ENCODE assay signal across 1 cellular context in the genomic region with DNA sequence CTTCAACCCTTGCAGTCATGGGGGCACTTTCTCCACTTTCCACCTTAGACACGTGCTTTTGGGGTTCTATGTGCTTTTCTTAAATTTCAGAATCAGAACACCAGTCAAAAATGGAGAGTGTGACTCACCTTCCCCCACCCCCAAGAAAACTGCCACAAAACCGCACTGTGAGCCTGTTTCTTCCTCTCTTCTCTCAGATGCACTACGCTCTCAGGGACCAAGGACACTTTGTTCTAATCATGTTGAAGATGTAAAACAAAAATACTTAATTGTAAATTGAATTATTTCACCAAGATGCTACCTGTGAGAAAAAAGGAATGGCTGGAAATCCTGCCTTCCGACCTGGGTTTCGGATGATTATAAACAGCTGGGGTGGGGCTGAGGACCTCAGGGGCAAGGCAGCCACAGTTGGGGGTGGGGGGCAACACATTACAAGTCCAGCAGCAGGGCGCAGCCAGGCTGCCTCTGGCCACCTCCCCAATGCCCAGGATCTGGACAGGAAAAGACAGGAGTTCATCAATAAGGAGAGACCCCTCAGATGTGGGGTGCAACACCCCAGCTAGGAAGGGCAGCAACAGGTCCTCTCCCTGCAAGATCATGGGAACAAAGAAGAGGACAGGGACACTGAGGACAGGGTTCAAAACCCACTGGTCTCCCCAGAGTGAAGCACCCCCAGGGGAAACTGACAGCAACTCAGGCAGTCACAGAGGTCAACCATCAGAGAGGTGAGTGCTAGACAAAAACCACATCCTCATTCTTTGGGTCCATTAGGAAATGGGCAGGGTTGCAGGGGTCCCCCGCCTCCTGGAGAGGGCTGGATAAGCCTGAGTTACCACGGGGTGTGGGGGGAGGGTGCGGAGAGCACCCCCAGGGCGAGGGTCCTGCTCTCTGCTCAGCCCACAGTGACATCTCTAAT.
A peak's percentile ranks its signal among the peaks of the same experiment; 100 is the strongest.
TF ChIP-seq lines count a peak whose summit lies in the region.

No MANE protein-coding gene starts in this region.

TF ChIP-seq in GM12878, 131 proteins besides CTCF, POLR2A, EP300 and RAD21 (continued from another document and continues in another):
- TF ChIP-seq, protein P1, sequence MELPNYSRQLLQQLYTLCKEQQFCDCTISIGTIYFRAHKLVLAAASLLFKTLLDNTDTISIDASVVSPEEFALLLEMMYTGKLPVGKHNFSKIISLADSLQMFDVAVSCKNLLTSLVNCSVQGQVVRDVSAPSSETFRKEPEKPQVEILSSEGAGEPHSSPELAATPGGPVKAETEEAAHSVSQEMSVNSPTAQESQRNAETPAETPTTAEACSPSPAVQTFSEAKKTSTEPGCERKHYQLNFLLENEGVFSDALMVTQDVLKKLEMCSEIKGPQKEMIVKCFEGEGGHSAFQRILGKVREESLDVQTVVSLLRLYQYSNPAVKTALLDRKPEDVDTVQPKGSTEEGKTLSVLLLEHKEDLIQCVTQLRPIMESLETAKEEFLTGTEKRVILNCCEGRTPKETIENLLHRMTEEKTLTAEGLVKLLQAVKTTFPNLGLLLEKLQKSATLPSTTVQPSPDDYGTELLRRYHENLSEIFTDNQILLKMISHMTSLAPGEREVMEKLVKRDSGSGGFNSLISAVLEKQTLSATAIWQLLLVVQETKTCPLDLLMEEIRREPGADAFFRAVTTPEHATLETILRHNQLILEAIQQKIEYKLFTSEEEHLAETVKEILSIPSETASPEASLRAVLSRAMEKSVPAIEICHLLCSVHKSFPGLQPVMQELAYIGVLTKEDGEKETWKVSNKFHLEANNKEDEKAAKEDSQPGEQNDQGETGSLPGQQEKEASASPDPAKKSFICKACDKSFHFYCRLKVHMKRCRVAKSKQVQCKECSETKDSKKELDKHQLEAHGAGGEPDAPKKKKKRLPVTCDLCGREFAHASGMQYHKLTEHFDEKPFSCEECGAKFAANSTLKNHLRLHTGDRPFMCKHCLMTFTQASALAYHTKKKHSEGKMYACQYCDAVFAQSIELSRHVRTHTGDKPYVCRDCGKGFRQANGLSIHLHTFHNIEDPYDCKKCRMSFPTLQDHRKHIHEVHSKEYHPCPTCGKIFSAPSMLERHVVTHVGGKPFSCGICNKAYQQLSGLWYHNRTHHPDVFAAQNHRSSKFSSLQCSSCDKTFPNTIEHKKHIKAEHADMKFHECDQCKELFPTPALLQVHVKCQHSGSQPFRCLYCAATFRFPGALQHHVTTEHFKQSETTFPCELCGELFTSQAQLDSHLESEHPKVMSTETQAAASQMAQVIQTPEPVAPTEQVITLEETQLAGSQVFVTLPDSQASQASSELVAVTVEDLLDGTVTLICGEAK (IDR thresholded peaks at IDR 0.05; ENCODE audit: borderline replicate concordance): no peak
- peak; percentile 76; the same call in 1 of the 2 replicates for TF ChIP-seq RB1 (IDR thresholded peaks at IDR 0.05; ENCODE audit: borderline replicate concordance)
- peak; percentile 84; the same call in 1 of the 2 replicates for TF ChIP-seq FOXM1 (IDR thresholded peaks at IDR 0.05; ENCODE audit: low read depth, low read length)
- TF ChIP-seq RFX5 (IDR thresholded peaks at IDR 0.05; ENCODE audit: low read depth, low read length): no peak
- TF ChIP-seq TCF12 (IDR thresholded peaks at IDR 0.05; ENCODE audit: low read depth, low read length): peak; percentile 23; the same call in 1 of the 2 replicates
- peak; percentile 44; the same call in 1 of the 3 replicates for TF ChIP-seq POU2F2 (IDR thresholded peaks at IDR 0.05; ENCODE audit: borderline replicate concordance, low read depth, low read length)
- peak; percentile 74; the same call in 1 of the 2 replicates for TF ChIP-seq PAX5 (IDR thresholded peaks at IDR 0.05; ENCODE audit: borderline replicate concordance, low read depth, low read length)
- TF ChIP-seq GATAD2B (conservative IDR thresholded peaks at IDR 0.05; ENCODE audit: low read depth): peak; percentile 92
- TF ChIP-seq MYB (IDR thresholded peaks at IDR 0.05; ENCODE audit: borderline replicate concordance, low read depth, low read length): 0 out of 2 replicates have a peak, but pooled peaks have one; percentile 73
- TF ChIP-seq, protein P2, sequence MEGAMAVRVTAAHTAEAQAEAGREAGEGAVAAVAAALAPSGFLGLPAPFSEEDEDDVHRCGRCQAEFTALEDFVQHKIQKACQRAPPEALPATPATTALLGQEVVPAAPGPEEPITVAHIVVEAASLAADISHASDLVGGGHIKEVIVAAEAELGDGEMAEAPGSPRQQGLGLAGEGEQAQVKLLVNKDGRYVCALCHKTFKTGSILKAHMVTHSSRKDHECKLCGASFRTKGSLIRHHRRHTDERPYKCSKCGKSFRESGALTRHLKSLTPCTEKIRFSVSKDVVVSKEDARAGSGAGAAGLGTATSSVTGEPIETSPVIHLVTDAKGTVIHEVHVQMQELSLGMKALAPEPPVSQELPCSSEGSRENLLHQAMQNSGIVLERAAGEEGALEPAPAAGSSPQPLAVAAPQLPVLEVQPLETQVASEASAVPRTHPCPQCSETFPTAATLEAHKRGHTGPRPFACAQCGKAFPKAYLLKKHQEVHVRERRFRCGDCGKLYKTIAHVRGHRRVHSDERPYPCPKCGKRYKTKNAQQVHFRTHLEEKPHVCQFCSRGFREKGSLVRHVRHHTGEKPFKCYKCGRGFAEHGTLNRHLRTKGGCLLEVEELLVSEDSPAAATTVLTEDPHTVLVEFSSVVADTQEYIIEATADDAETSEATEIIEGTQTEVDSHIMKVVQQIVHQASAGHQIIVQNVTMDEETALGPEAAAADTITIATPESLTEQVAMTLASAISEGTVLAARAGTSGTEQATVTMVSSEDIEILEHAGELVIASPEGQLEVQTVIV (IDR thresholded peaks at IDR 0.05; ENCODE audit: borderline replicate concordance, partially characterized antibody): no peak
- TF ChIP-seq, protein P3, sequence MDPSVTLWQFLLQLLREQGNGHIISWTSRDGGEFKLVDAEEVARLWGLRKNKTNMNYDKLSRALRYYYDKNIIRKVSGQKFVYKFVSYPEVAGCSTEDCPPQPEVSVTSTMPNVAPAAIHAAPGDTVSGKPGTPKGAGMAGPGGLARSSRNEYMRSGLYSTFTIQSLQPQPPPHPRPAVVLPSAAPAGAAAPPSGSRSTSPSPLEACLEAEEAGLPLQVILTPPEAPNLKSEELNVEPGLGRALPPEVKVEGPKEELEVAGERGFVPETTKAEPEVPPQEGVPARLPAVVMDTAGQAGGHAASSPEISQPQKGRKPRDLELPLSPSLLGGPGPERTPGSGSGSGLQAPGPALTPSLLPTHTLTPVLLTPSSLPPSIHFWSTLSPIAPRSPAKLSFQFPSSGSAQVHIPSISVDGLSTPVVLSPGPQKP (IDR thresholded peaks at IDR 0.05; ENCODE audit: low read depth, low read length): no peak
- TF ChIP-seq PAX8 (IDR thresholded peaks at IDR 0.05): no peak
- TF ChIP-seq, protein P4, sequence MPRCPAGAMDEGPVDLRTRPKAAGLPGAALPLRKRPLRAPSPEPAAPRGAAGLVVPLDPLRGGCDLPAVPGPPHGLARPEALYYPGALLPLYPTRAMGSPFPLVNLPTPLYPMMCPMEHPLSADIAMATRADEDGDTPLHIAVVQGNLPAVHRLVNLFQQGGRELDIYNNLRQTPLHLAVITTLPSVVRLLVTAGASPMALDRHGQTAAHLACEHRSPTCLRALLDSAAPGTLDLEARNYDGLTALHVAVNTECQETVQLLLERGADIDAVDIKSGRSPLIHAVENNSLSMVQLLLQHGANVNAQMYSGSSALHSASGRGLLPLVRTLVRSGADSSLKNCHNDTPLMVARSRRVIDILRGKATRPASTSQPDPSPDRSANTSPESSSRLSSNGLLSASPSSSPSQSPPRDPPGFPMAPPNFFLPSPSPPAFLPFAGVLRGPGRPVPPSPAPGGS (IDR thresholded peaks at IDR 0.05; ENCODE audit: borderline replicate concordance, insufficient read depth, low read depth, low read length, poor library complexity, severe bottlenecking): peak; percentile 76
- TF ChIP-seq LARP7 (IDR thresholded peaks at IDR 0.05): no peak
- TF ChIP-seq, protein P5, sequence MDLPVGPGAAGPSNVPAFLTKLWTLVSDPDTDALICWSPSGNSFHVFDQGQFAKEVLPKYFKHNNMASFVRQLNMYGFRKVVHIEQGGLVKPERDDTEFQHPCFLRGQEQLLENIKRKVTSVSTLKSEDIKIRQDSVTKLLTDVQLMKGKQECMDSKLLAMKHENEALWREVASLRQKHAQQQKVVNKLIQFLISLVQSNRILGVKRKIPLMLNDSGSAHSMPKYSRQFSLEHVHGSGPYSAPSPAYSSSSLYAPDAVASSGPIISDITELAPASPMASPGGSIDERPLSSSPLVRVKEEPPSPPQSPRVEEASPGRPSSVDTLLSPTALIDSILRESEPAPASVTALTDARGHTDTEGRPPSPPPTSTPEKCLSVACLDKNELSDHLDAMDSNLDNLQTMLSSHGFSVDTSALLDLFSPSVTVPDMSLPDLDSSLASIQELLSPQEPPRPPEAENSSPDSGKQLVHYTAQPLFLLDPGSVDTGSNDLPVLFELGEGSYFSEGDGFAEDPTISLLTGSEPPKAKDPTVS (IDR thresholded peaks at IDR 0.05; ENCODE audit: low read depth, low read length): no peak
- no peak for TF ChIP-seq TCF7 (IDR thresholded peaks at IDR 0.05; ENCODE audit: borderline replicate concordance)
- TF ChIP-seq, protein P6, sequence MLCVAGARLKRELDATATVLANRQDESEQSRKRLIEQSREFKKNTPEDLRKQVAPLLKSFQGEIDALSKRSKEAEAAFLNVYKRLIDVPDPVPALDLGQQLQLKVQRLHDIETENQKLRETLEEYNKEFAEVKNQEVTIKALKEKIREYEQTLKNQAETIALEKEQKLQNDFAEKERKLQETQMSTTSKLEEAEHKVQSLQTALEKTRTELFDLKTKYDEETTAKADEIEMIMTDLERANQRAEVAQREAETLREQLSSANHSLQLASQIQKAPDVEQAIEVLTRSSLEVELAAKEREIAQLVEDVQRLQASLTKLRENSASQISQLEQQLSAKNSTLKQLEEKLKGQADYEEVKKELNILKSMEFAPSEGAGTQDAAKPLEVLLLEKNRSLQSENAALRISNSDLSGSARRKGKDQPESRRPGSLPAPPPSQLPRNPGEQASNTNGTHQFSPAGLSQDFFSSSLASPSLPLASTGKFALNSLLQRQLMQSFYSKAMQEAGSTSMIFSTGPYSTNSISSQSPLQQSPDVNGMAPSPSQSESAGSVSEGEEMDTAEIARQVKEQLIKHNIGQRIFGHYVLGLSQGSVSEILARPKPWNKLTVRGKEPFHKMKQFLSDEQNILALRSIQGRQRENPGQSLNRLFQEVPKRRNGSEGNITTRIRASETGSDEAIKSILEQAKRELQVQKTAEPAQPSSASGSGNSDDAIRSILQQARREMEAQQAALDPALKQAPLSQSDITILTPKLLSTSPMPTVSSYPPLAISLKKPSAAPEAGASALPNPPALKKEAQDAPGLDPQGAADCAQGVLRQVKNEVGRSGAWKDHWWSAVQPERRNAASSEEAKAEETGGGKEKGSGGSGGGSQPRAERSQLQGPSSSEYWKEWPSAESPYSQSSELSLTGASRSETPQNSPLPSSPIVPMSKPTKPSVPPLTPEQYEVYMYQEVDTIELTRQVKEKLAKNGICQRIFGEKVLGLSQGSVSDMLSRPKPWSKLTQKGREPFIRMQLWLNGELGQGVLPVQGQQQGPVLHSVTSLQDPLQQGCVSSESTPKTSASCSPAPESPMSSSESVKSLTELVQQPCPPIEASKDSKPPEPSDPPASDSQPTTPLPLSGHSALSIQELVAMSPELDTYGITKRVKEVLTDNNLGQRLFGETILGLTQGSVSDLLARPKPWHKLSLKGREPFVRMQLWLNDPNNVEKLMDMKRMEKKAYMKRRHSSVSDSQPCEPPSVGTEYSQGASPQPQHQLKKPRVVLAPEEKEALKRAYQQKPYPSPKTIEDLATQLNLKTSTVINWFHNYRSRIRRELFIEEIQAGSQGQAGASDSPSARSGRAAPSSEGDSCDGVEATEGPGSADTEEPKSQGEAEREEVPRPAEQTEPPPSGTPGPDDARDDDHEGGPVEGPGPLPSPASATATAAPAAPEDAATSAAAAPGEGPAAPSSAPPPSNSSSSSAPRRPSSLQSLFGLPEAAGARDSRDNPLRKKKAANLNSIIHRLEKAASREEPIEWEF (IDR thresholded peaks at IDR 0.05; ENCODE audit: insufficient replicate concordance, low read depth, low read length): peak; percentile 89
- TF ChIP-seq, protein P7, sequence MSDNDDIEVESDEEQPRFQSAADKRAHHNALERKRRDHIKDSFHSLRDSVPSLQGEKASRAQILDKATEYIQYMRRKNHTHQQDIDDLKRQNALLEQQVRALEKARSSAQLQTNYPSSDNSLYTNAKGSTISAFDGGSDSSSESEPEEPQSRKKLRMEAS (IDR thresholded peaks at IDR 0.05; ENCODE audit: low read depth, low read length): peak; percentile 49; the same call in 1 of the 2 replicates
- TF ChIP-seq, protein P8, sequence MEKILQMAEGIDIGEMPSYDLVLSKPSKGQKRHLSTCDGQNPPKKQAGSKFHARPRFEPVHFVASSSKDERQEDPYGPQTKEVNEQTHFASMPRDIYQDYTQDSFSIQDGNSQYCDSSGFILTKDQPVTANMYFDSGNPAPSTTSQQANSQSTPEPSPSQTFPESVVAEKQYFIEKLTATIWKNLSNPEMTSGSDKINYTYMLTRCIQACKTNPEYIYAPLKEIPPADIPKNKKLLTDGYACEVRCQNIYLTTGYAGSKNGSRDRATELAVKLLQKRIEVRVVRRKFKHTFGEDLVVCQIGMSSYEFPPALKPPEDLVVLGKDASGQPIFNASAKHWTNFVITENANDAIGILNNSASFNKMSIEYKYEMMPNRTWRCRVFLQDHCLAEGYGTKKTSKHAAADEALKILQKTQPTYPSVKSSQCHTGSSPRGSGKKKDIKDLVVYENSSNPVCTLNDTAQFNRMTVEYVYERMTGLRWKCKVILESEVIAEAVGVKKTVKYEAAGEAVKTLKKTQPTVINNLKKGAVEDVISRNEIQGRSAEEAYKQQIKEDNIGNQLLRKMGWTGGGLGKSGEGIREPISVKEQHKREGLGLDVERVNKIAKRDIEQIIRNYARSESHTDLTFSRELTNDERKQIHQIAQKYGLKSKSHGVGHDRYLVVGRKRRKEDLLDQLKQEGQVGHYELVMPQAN (conservative IDR thresholded peaks at IDR 0.05): no peak
- TF ChIP-seq IKZF2 (IDR thresholded peaks at IDR 0.05): peak; percentile 67 to 75
- TF ChIP-seq TCF3 (IDR thresholded peaks at IDR 0.05; ENCODE audit: borderline replicate concordance, insufficient read depth, low read depth, low read length): 0 out of 2 replicates have a peak, but pooled peaks have one; percentile 49
- TF ChIP-seq KDM1A (IDR thresholded peaks at IDR 0.05; ENCODE audit: borderline replicate concordance): no peak
- TF ChIP-seq, protein P9, sequence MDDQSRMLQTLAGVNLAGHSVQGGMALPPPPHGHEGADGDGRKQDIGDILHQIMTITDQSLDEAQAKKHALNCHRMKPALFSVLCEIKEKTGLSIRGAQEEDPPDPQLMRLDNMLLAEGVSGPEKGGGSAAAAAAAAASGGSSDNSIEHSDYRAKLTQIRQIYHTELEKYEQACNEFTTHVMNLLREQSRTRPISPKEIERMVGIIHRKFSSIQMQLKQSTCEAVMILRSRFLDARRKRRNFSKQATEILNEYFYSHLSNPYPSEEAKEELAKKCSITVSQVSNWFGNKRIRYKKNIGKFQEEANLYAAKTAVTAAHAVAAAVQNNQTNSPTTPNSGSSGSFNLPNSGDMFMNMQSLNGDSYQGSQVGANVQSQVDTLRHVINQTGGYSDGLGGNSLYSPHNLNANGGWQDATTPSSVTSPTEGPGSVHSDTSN (IDR thresholded peaks at IDR 0.05; ENCODE audit: insufficient replicate concordance, low read depth, low read length): no peak
- TF ChIP-seq KLF5 (IDR thresholded peaks at IDR 0.05; ENCODE audit: partially characterized antibody): no peak
- TF ChIP-seq, protein P10, sequence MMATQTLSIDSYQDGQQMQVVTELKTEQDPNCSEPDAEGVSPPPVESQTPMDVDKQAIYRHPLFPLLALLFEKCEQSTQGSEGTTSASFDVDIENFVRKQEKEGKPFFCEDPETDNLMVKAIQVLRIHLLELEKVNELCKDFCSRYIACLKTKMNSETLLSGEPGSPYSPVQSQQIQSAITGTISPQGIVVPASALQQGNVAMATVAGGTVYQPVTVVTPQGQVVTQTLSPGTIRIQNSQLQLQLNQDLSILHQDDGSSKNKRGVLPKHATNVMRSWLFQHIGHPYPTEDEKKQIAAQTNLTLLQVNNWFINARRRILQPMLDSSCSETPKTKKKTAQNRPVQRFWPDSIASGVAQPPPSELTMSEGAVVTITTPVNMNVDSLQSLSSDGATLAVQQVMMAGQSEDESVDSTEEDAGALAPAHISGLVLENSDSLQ (IDR thresholded peaks at IDR 0.05): no peak
- peak; percentile 49; the same call in 1 of the 2 replicates for TF ChIP-seq BMI1 (IDR thresholded peaks at IDR 0.05; ENCODE audit: borderline replicate concordance)
